In the genomic region with DNA sequence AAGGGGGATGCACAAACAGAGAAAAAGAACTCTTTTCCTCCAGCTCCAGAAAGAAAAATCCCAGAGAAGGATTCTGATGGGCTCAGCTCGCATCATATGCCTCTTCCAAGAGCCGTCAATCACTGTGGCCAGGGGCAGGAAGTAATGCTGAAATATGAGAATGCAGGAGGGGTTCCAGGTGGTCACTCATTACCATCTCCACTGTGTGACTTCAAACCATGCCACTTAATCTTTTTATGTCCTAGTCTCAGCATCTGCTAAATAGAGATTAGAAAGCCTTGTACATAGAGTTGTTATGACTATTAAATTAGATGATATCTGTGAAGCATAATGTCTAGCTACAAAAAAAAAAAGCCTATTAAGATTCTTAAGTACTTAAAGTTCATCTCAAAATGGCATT, we compare ENCODE assay signal across 13 cellular contexts.
DNase-seq lines count a peak whose midpoint lies in the region; TF ChIP-seq lines count a peak whose summit lies in the region.
"Had no signal": no experiment of that assay in that cellular context is flagged by ENCODE, and none has a peak within 500 bp of the region (broad histone marks: within the 10 kb centered on the region; RNA-seq: fewer than 3 reads in every experiment).

No MANE protein-coding gene starts in this region.

- no peaks in the 10 kb centered on the region for H3K36me3 ChIP-seq in thyroid gland

- H3K27me3 ChIP-seq in thyroid gland: no peaks in the 10 kb centered on the region

- no peak overlapping the region for H3K4me3 ChIP-seq in thyroid gland (replicated peaks in 1 of 3)
- H3K4me3 ChIP-seq: A549 had no signal

- DNase-seq in H4 (ENCODE audit: low spot score) (peak; percentile 21), NCI-H524 (lab: John Stamatoyannopoulos, UW) (peak; percentile 95 to 97), NCI-H82 (lab: John Stamatoyannopoulos, UW) (peak; percentile 70), left kidney (ENCODE audit: low read depth, low spot score) (peak; percentile 92), cardiac septum (ENCODE audit: low spot score) (no peak), thyroid gland (no peak), GM20000 (ENCODE audit: low spot score) (no peak)
- no peak for DNase-seq in activated CD4-positive, CD25-positive, alpha-beta regulatory T cell (lab: John Stamatoyannopoulos, UW)
- DNase-seq: CD8-positive, alpha-beta T cell; COR-L47; DMS53; GF-D8 had no signal

- no peaks in the 10 kb centered on the region for H3K9me3 ChIP-seq in thyroid gland
- H3K9me3 ChIP-seq: A549 had no signal

- TF ChIP-seq POLR2A in thyroid gland (IDR thresholded peaks at IDR 0.05): no peak

- H3K4me1 ChIP-seq in thyroid gland: no peaks in the 10 kb centered on the region
- H3K4me1 ChIP-seq: A549 had no signal

- 32 to 44% methylated on average over 2 of the region's 2 CpGs for WGBS in thyroid gland, 2 donors

- H3K27ac ChIP-seq in thyroid gland: no peak overlapping the region
- H3K27ac ChIP-seq: A549 had no signal

- no peak for TF ChIP-seq CTCF in thyroid gland (IDR thresholded peaks at IDR 0.05)
- no peak for TF ChIP-seq CTCF in GM20000 (IDR thresholded peaks at IDR 0.05; ENCODE audit: extremely low read depth, missing control alignments)

- intact Hi-C loops in cardiac septum (cut with DNase I): no loop called here
- intact Hi-C loops in thyroid gland (cut with DNase I): no loop called here

Comparison
In these comparisons a context has a peak if more than half of its experiments do, and no peak if none do; other contexts are left out.
1. DNase-seq: peak in H4 (single experiment), NCI-H524 (2 of 2), NCI-H82 (single experiment) and left kidney (single experiment); none in cardiac septum (single experiment), thyroid gland (0 of 2), activated CD4-positive, CD25-positive, alpha-beta regulatory T cell (0 of 4) and GM20000 (single experiment).